In the genomic region with DNA sequence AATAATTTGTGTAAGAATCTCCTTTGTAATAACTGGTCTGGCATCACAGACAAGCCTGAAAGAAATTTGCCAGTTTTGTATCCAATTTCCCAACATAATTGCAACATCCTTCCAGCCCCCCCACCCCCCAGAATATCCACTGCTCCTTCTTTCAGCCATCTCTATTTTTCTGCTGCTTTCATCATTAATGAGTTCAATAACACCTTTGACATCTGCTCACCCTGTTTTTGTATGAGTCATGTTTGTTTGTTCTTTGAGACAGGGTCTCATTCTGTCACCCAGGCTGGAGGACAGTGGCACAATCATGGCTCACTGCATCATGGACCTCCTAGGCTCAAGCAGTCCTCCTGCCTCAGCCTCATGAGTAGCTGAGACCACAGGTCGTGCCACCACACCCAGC, we compare ENCODE assay signal across 1 cellular context.
TF ChIP-seq lines count a peak whose summit lies in the region.

No MANE protein-coding gene starts in this region.

TF ChIP-seq in endothelial cell of umbilical vein, 7 proteins besides CTCF, POLR2A, EP300 and RAD21 (continued from another document):
- TF ChIP-seq GATA2 (IDR thresholded peaks at IDR 0.05; ENCODE audit: insufficient read depth, insufficient read length, low read depth, low read length): no peak
- no peak for TF ChIP-seq POLR2AphosphoS5 (IDR thresholded peaks at IDR 0.05; ENCODE audit: insufficient read depth, low read depth, low read length)
- TF ChIP-seq FOS (IDR thresholded peaks at IDR 0.05; ENCODE audit: borderline replicate concordance, insufficient read depth, low read length): no peak
- no peak for TF ChIP-seq EZH2 (IDR thresholded peaks at IDR 0.05; ENCODE audit: borderline replicate concordance, low read depth, low read length, severe bottlenecking)
- no peak for TF ChIP-seq MYC (IDR thresholded peaks at IDR 0.05; ENCODE audit: low read depth, low read length)
